In genomic region chr22:20079745-20080444, GRCh38 we compare ENCODE assay signal across 8 cellular contexts. TPM values are rescaled to one million over a fixed set of nuclear protein-coding genes. Genes with fewer than 3 reads are reported as not detected.
A peak's percentile ranks its signal among the peaks of the same experiment; 100 is the strongest.
DNase-seq lines count a peak whose midpoint lies in the region; ATAC-seq and TF ChIP-seq lines count a peak whose summit lies in the region.

TSS of gene DGCR8 (plus strand) at chr22:20080241. CDS start at chr22:20085964, 5,723 bp downstream.

- intact Hi-C loops in dorsolateral prefrontal cortex (cut with DNase I), result loop anchor here (1.0 to 5.0 kb wide), 3 partner anchors 37 to 58 kb away; partner anchors contain the start of genes TRMT2A (in 2 of the 2), RANBP1 (in 1 of the 2) and TANGO2 (in 1 of the 2)

- peak; percentile 87 for ATAC-seq in GM19372 (IDR thresholded peaks at IDR 0.05; ENCODE audit: low read depth, unreplicated experiment)
- peak; percentile 81 for ATAC-seq in HG03521 (IDR thresholded peaks at IDR 0.05; ENCODE audit: unreplicated experiment)

- TF ChIP-seq RAD21 in liver (IDR thresholded peaks at IDR 0.05), result peak in 1 of 2 donors; percentile 43

- H3K36me3 ChIP-seq in BLaER1 treated with 17β-estradiol and CSF1 and Interleukin-3, amounts not matched to agents 10 nM and 100 nM, result peaks cover 0 to 37% (median 10%) of the 10 kb centered on the region in 11 experiments; a peak in 13 of 22 replicates
- H3K36me3 ChIP-seq in liver (ENCODE audit: control insufficient read depth in 4 of 4, insufficient read depth in 3 of 4, low read depth in 1 of 4, low read length in 3 of 4), result no peaks in the 10 kb centered on the region

- TF ChIP-seq CTCF in dorsolateral prefrontal cortex (IDR thresholded peaks at IDR 0.05 in 54 of 56, conservative IDR thresholded peaks at IDR 0.05 in 2 of 56; ENCODE audit: low read depth in 1 of 56, partially characterized antibody in 56 of 56), result peak in 32 of 56 donors; percentile 2 to 51 (median 28)
- TF ChIP-seq CTCF in liver (IDR thresholded peaks at IDR 0.05; ENCODE audit: low read depth, low read length, missing input control), result peak; percentile 6

- H3K4me3 ChIP-seq in BLaER1 treated with 17β-estradiol and CSF1 and Interleukin-3, amounts not matched to agents 10 nM and 100 nM, result peak within 1 kb of the TSS; percentile 74 to 95 (median 81)
- H3K4me3 ChIP-seq in dorsolateral prefrontal cortex (peak within 1 kb of the TSS; percentile 62 to 96 (median 86)), liver (ENCODE audit: low read depth in 1 of 3, low read length in 3 of 3) (peak within 1 kb of the TSS; percentile 88 to 92 (median 90))

- H3K27me3 ChIP-seq in BLaER1 treated with 17β-estradiol and CSF1 and Interleukin-3, amounts not matched to agents 10 nM and 100 nM, result no peaks in the 10 kb centered on the region
- no peaks in the 10 kb centered on the region for H3K27me3 ChIP-seq in dorsolateral prefrontal cortex
- no peaks in the 10 kb centered on the region for H3K27me3 ChIP-seq in liver (ENCODE audit: control insufficient read depth in 4 of 4, insufficient read depth in 4 of 4, low read length in 3 of 4)

- peaks cover 25 to 44% (median 40%) of the 10 kb centered on the region in 11 experiments; a peak in 21 of 22 replicates for H4K20me1 ChIP-seq in BLaER1 treated with 17β-estradiol and CSF1 and Interleukin-3, amounts not matched to agents 10 nM and 100 nM

- DNase-seq in NCI-H69 (lab: John Stamatoyannopoulos, UW) (peak; percentile 99), dorsolateral prefrontal cortex (peak; percentile 87 to 97 (median 94))
- DNase-seq in activated CD4-positive, alpha-beta T cell treated with anti-CD3 and anti-CD28 coated beads, Interleukin-2, amount 50 U/mL, for 4 hours, result peak; percentile 43 to 47
- peak; percentile 72 for DNase-seq in stimulated activated CD4-positive, alpha-beta T cell treated with anti-CD3 and anti-CD28 coated beads, Interleukin-4, amount 100 ng/mL, for 1 hour

- H3K9ac ChIP-seq in BLaER1 treated with 17β-estradiol and CSF1 and Interleukin-3, amounts not matched to agents 10 nM and 100 nM, result peak within 1 kb of the TSS; percentile 89 to 99 (median 96)
- H3K9ac ChIP-seq in liver (ENCODE audit: low read depth in 1 of 2, low read length in 2 of 2), result peak within 1 kb of the TSS; percentile 61 to 89

- WGBS in liver, result under 1% methylated on average over 100 of the region's 100 CpGs

- H3K4me2 ChIP-seq in BLaER1 treated with 17β-estradiol and CSF1 and Interleukin-3, amounts not matched to agents 10 nM and 100 nM, result peak within 1 kb of the TSS; percentile 92 to 100 (median 98)

- H3K27ac ChIP-seq in BLaER1 treated with 17β-estradiol and CSF1 and Interleukin-3, amounts not matched to agents 10 nM and 100 nM, result peak within 1 kb of the TSS; percentile 75 to 98 (median 94); a peak in 21 of 22 replicates
- peak within 1 kb of the TSS; percentile 49 to 99 (median 91) for H3K27ac ChIP-seq in dorsolateral prefrontal cortex
- peak within 1 kb of the TSS; percentile 78 to 89 for H3K27ac ChIP-seq in liver (ENCODE audit: low read depth in 1 of 2, low read length in 2 of 2)

- H3K4me1 ChIP-seq in BLaER1 treated with 17β-estradiol and CSF1 and Interleukin-3, amounts not matched to agents 10 nM and 100 nM, result peaks cover 49 to 52% (median 50%) of the 10 kb centered on the region in 10 experiments
- H3K4me1 ChIP-seq in liver (ENCODE audit: control insufficient read depth in 4 of 4, insufficient read depth in 4 of 4, low read length in 3 of 4), result peaks cover 19 to 41% (median 37%) of the 10 kb centered on the region in 4 donors

- no peaks in the 10 kb centered on the region for H3K9me3 ChIP-seq in BLaER1 treated with 17β-estradiol and CSF1 and Interleukin-3, amounts not matched to agents 10 nM and 100 nM (replicated peaks in 1 of 11)
- H3K9me3 ChIP-seq in liver (ENCODE audit: control insufficient read depth in 4 of 4, low read length in 3 of 4), result no peaks in the 10 kb centered on the region

TF ChIP-seq in liver, 16 proteins besides CTCF, POLR2A, EP300 and RAD21:
- TF ChIP-seq YY1 (IDR thresholded peaks at IDR 0.05) (peak; percentile 95), NR2F2 (IDR thresholded peaks at IDR 0.05) (no peak), SP1 (IDR thresholded peaks at IDR 0.05) (peak; percentile 35), RXRA (IDR thresholded peaks at IDR 0.05) (peak in 1 of 2 donors; percentile 24), REST (IDR thresholded peaks at IDR 0.05) (peak; percentile 94), MAX (IDR thresholded peaks at IDR 0.05) (peak; percentile 68), GABPA (IDR thresholded peaks at IDR 0.05 in 1 of 2, conservative IDR thresholded peaks at IDR 0.05 in 1 of 2) (peak in 1 of 2 donors; percentile 80), TAF1 (conservative IDR thresholded peaks at IDR 0.05) (peak; percentile 28), HNF4A (conservative IDR thresholded peaks at IDR 0.05) (peak in 1 of 2 donors; percentile 24), ZBTB33 (IDR thresholded peaks at IDR 0.05) (no peak)

RNA-seq across cellular contexts. Expression of gene DGCR8, which starts in this region (rescaled TPM):
- total RNA-seq in dorsolateral prefrontal cortex (10 to 100 TPM; 27.2 to 57.7 (median 37.4) TPM), liver (10 to 100 TPM; 22.6 to 27.1 TPM)
- polyA plus RNA-seq in liver, result 1 to 10 TPM; 7.9 to 9.0 TPM

Comparison
In these comparisons a context has a peak if more than half of its experiments do, and no peak if none do; other contexts are left out.
1. Peak in every context shown above with its lines: DNase-seq, ATAC-seq, H3K4me3 ChIP-seq and H3K27ac ChIP-seq.
2. DNase-seq: peak in every context shown above with its lines; median percentile 99 in NCI-H69; 94 in dorsolateral prefrontal cortex; 72 in stimulated activated CD4-positive, alpha-beta T cell treated with anti-CD3 and anti-CD28 coated beads, Interleukin-4, amount 100 ng/mL, for 1 hour; 45 in activated CD4-positive, alpha-beta T cell treated with anti-CD3 and anti-CD28 coated beads, Interleukin-2, amount 50 U/mL, for 4 hours.